In the genomic region with DNA sequence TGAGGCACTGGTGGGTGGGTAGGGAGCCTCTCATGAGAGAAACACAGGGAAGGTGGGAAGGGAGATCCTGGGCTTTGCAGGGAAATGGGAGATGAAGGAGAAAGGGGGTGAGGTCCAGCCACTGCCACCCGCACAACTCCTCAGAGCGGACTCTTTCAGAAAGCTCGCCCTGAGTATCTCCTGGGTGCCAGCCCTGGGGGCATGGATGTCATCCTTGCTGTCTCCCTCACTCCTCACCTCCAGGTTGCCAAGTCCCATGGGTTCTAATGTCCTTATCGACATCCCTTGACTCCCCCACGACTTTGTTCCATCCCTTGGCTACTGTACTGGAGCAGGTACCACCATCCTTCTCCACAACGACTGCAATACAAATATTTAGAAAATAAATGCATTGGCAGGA, we compare ENCODE assay signal across 33 cellular contexts.
"Had no signal": no experiment of that assay in that cellular context is flagged by ENCODE, and none has a peak within 500 bp of the region (broad histone marks: within the 10 kb centered on the region; RNA-seq: fewer than 3 reads in every experiment).

No MANE protein-coding gene starts in this region.

- H3K4me1 Mint-ChIP-seq: activated B cell treated with CpG ODN at 0.5 μM for 24 hours; activated CD4-positive, alpha-beta T cell treated with anti-CD3 and anti-CD28 coated beads, Interleukin-2, amount 10 ng/mL, durations not matched to agents 24 days and 14 days; activated CD8-positive, alpha-beta memory T cell treated with anti-CD3 and anti-CD28 coated beads, Interleukin-2, amount 10 ng/mL, durations not matched to agents 7 days and 5 days; activated naive CD8-positive, alpha-beta T cell treated with anti-CD3 and anti-CD28 coated beads, Interleukin-2, amount 50 U/mL, for 24 hours; IgD-negative memory B cell; T-cell had no signal

- H3K36me3 Mint-ChIP-seq: activated CD8-positive, alpha-beta memory T cell treated with anti-CD3 and anti-CD28 coated beads, Interleukin-2, amount 10 ng/mL, durations not matched to agents 7 days and 5 days; activated naive CD4-positive, alpha-beta T cell treated with anti-CD3 and anti-CD28 coated beads, Interleukin-2, amount 50 U/mL, for 72 hours; T-cell had no signal

- DNase-seq: activated B cell treated with CpG ODN at 0.5 μM for 24 hours; activated CD4-positive, alpha-beta T cell treated with anti-CD3 and anti-CD28 coated beads for 1 hour; activated CD4-positive, alpha-beta T cell treated with anti-CD3 and anti-CD28 coated beads, Interleukin-2, amount 10 ng/mL, durations not matched to agents 24 days and 14 days; activated CD4-positive, alpha-beta T cell treated with anti-CD3 and anti-CD28 coated beads, Interleukin-2, amount 50 U/mL, for 48 hours; activated CD8-positive, alpha-beta memory T cell treated with anti-CD3 and anti-CD28 coated beads, Interleukin-2, amount 10 ng/mL, durations not matched to agents 7 days and 5 days; activated effector memory CD4-positive, alpha-beta T cell treated with Interleukin-2 at 50 U/mL for 16 hours; activated naive CD4-positive, alpha-beta T cell treated with Interleukin-2 at 50 U/mL for 16 hours; activated naive CD8-positive, alpha-beta T cell treated with anti-CD3 and anti-CD28 coated beads, Interleukin-2, amount 50 U/mL, for 24 hours; activated T-cell treated with anti-CD3 and anti-CD28 coated beads, Interleukin-2, amount 50 U/mL, for 24 hours; amniotic stem cell; body of pancreas; KG1; NCI-H1092; NCI-H1417; NCI-H1694; NCI-H2029; NCI-H2107; NCI-H2171 treated with DMSO at 0.1 percent for 48 hours; NCI-H226; NCI-H526 treated with DMSO at 0.1 percent for 48 hours; NCI-H82; OCI-M1; RPMI8226; T-helper 2 cell; T1000 had no signal

- H3K9me3 Mint-ChIP-seq: activated B cell treated with CpG ODN at 0.5 μM for 24 hours; activated CD4-positive, alpha-beta T cell treated with anti-CD3 and anti-CD28 coated beads, Interleukin-2, amount 10 ng/mL, durations not matched to agents 24 days and 14 days; activated naive CD4-positive, alpha-beta T cell treated with anti-CD3 and anti-CD28 coated beads, Interleukin-2, amount 50 U/mL, for 72 hours; activated naive CD8-positive, alpha-beta T cell treated with anti-CD3 and anti-CD28 coated beads, Interleukin-2, amount 50 U/mL, for 24 hours; activated T-cell treated with anti-CD3 and anti-CD28 coated beads, Interleukin-2, amount 50 U/mL, for 24 hours; activated T-helper 1 cell treated with anti-CD3 and anti-CD28 coated beads, Interleukin-12 subunit alpha, Interleukin-12 subunit beta, Interleukin-2, Interleukin-4 antibody, amounts not matched to agents 30 ng/mL and 10 ng/mL and 1 ng/mL, durations not matched to agents 14 hours and 24 hours and 36 hours; IgD-negative memory B cell; T-cell had no signal

- H3K4me3 ChIP-seq: ascending aorta, body of pancreas, SK-N-MC had no signal

- H3K9me3 ChIP-seq: ascending aorta, body of pancreas had no signal

- H3K27ac Mint-ChIP-seq: activated B cell treated with CpG ODN at 0.5 μM for 24 hours; activated CD4-positive, alpha-beta T cell treated with anti-CD3 and anti-CD28 coated beads, Interleukin-2, amount 10 ng/mL, durations not matched to agents 24 days and 14 days; activated CD8-positive, alpha-beta memory T cell treated with anti-CD3 and anti-CD28 coated beads, Interleukin-2, amount 10 ng/mL, durations not matched to agents 7 days and 5 days; activated naive CD4-positive, alpha-beta T cell treated with anti-CD3 and anti-CD28 coated beads, Interleukin-2, amount 50 U/mL, for 72 hours; activated naive CD8-positive, alpha-beta T cell treated with anti-CD3 and anti-CD28 coated beads, Interleukin-2, amount 50 U/mL, for 24 hours; activated T-cell treated with anti-CD3 and anti-CD28 coated beads, Interleukin-2, amount 50 U/mL, for 24 hours; activated T-helper 1 cell treated with anti-CD3 and anti-CD28 coated beads, Interleukin-12 subunit alpha, Interleukin-12 subunit beta, Interleukin-2, Interleukin-4 antibody, amounts not matched to agents 30 ng/mL and 10 ng/mL and 1 ng/mL, durations not matched to agents 14 hours and 24 hours and 36 hours; IgD-negative memory B cell; T-cell had no signal

- H3K4me3 Mint-ChIP-seq: activated B cell treated with CpG ODN at 0.5 μM for 24 hours; activated CD4-positive, alpha-beta T cell treated with anti-CD3 and anti-CD28 coated beads, Interleukin-2, amount 10 ng/mL, durations not matched to agents 24 days and 14 days; activated CD8-positive, alpha-beta memory T cell treated with anti-CD3 and anti-CD28 coated beads, Interleukin-2, amount 10 ng/mL, durations not matched to agents 7 days and 5 days; activated naive CD8-positive, alpha-beta T cell treated with anti-CD3 and anti-CD28 coated beads, Interleukin-2, amount 50 U/mL, for 24 hours; activated T-cell treated with anti-CD3 and anti-CD28 coated beads, Interleukin-2, amount 50 U/mL, for 24 hours; activated T-helper 1 cell treated with anti-CD3 and anti-CD28 coated beads, Interleukin-12 subunit alpha, Interleukin-12 subunit beta, Interleukin-2, Interleukin-4 antibody, amounts not matched to agents 30 ng/mL and 10 ng/mL and 1 ng/mL, durations not matched to agents 14 hours and 24 hours and 36 hours; IgD-negative memory B cell; T-cell had no signal

- H3K27me3 ChIP-seq: ascending aorta, body of pancreas had no signal

- ATAC-seq: activated CD8-positive, alpha-beta memory T cell treated with anti-CD3 and anti-CD28 coated beads, Interleukin-2, amount 10 ng/mL, durations not matched to agents 7 days and 5 days; activated naive CD4-positive, alpha-beta T cell treated with anti-CD3 and anti-CD28 coated beads, Interleukin-2, amount 50 U/mL, for 72 hours; activated naive CD8-positive, alpha-beta T cell treated with anti-CD3 and anti-CD28 coated beads, Interleukin-2, amount 50 U/mL, for 24 hours; body of pancreas; Panc1; Right ventricle myocardium inferior; T-cell had no signal

- H3K27ac ChIP-seq: ascending aorta, body of pancreas, SK-N-MC had no signal

- H3K27me3 Mint-ChIP-seq: activated B cell treated with CpG ODN at 0.5 μM for 24 hours; activated naive CD8-positive, alpha-beta T cell treated with anti-CD3 and anti-CD28 coated beads, Interleukin-2, amount 50 U/mL, for 24 hours; activated T-cell treated with anti-CD3 and anti-CD28 coated beads, Interleukin-2, amount 50 U/mL, for 24 hours; T-cell had no signal
